Comparison of ENCODE assay signal across 37 cellular contexts in the genomic region with DNA sequence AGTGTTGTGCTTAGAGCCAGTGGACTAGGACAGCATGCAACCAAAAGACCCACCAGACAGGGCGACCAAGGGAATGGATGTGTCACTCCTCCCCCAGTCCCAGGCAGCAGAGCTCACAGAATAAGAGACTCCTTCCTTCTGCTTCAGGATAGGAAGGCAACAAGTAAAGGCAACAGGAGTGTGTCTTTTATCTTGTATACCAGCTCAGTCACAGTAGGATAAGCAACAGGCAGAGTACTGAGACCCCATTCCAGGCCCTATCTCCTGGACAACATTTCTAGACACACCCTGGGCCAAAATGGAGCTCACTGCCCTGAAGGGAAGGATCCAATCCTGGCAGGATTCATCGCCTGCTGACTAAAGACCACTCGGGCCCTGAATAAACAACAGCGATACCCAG. TPM values are rescaled to one million over a fixed set of nuclear protein-coding genes. Genes with fewer than 3 reads are reported as not detected.
"Had no signal": no experiment of that assay in that cellular context is flagged by ENCODE, and none has a peak within 500 bp of the region (broad histone marks: within the 10 kb centered on the region; RNA-seq: fewer than 3 reads in every experiment).

No MANE protein-coding gene starts in this region.

- H3K27ac ChIP-seq: brain microvascular endothelial cell, RWPE1, SK-N-MC, WERI-Rb-1 had no signal

- ATAC-seq: activated CD8-positive, alpha-beta T cell treated with anti-CD3 and anti-CD28 coated beads for 36 hours; activated T-cell treated with anti-CD3 and anti-CD28 coated beads, Interleukin-2, amount 50 U/mL, for 72 hours; activated T-helper 17 cell treated with anti-CD3 and anti-CD28 coated beads, Interleukin-2, amount 50 U/mL, for 72 hours; PC-3 had no signal

- H3K27me3 Mint-ChIP-seq: activated CD4-positive, alpha-beta T cell treated with anti-CD3 and anti-CD28 coated beads, Interleukin-2, amount 10 ng/mL, durations not matched to agents 24 days and 14 days; activated CD8-positive, alpha-beta T cell treated with anti-CD3 and anti-CD28 coated beads for 36 hours; activated naive CD8-positive, alpha-beta T cell treated with anti-CD3 and anti-CD28 coated beads for 36 hours; activated T-helper 17 cell treated with anti-CD3 and anti-CD28 coated beads, Interleukin-2, amount 50 U/mL, for 72 hours had no signal

- H3K4me3 Mint-ChIP-seq: activated CD4-positive, alpha-beta T cell treated with anti-CD3 and anti-CD28 coated beads, Interleukin-2, amount 10 ng/mL, durations not matched to agents 24 days and 14 days; activated CD8-positive, alpha-beta T cell treated with anti-CD3 and anti-CD28 coated beads for 36 hours; activated naive CD8-positive, alpha-beta T cell treated with anti-CD3 and anti-CD28 coated beads for 36 hours; activated T-cell treated with anti-CD3 and anti-CD28 coated beads, Interleukin-2, amount 50 U/mL, for 72 hours; activated T-helper 17 cell treated with anti-CD3 and anti-CD28 coated beads, Interleukin-2, amount 50 U/mL, for 72 hours; T-helper 1 cell treated with Interleukin-12 subunit alpha and Interleukin-12 subunit beta and Interleukin-4 antibody, amounts not matched to agents 30 μg/mL and 1 μg/mL, for 36 hours; T-helper 2 cell treated with Interferon-gamma antibody and Interleukin-4, amounts not matched to agents 5 μg/mL and 100 μg/mL, for 36 hours had no signal

- FAIRE-seq: RCC 7860 had no signal

- DNase-seq: activated CD4-positive, alpha-beta T cell treated with anti-CD3 and anti-CD28 coated beads, Interleukin-2, amount 10 ng/mL, durations not matched to agents 24 days and 14 days; activated CD4-positive, alpha-beta T cell treated with anti-CD3 and anti-CD28 coated beads, Interleukin-2, amount 50 U/mL, for 4 hours; activated CD8-positive, alpha-beta T cell treated with anti-CD3 and anti-CD28 coated beads for 36 hours; activated effector memory CD4-positive, alpha-beta T cell treated with anti-CD3 and anti-CD28 coated beads, Interleukin-2, amount 50 U/mL, for 16 hours; activated naive CD4-positive, alpha-beta T cell; activated naive CD4-positive, alpha-beta T cell treated with anti-CD3 and anti-CD28 coated beads, Interleukin-2, amount 50 U/mL, for 16 hours; activated naive CD8-positive, alpha-beta T cell treated with anti-CD3 and anti-CD28 coated beads for 36 hours; activated T-cell treated with anti-CD3 and anti-CD28 coated beads, Interleukin-2, amount 50 U/mL, for 1 hour; activated T-cell treated with anti-CD3 and anti-CD28 coated beads, Interleukin-2, amount 50 U/mL, for 72 hours; amniotic stem cell; aorta; brain microvascular endothelial cell; central memory CD4-positive, alpha-beta T cell; Kasumi-1; KG1; MM.1S; MV-4-11; NCI-H1092; NCI-H1436 treated with DMSO at 0.1 percent for 48 hours; NCI-H1694 treated with DMSO at 0.1 percent for 48 hours; NCI-H2029; NCI-H2107; NCI-H2171; NCI-H510A; NCI-H526; NCI-H748 treated with DMSO at 0.1 percent for 48 hours; NK-92 treated with Interleukin-12 subunit alpha and Interleukin-12 subunit beta, amount 100 ng/mL, for 24 hours; PC-3; Right ventricle myocardium superior; WERI-Rb-1 had no signal

- H3K27ac Mint-ChIP-seq: activated CD4-positive, alpha-beta T cell treated with anti-CD3 and anti-CD28 coated beads, Interleukin-2, amount 10 ng/mL, durations not matched to agents 24 days and 14 days; activated naive CD8-positive, alpha-beta T cell treated with anti-CD3 and anti-CD28 coated beads for 36 hours; T-helper 2 cell treated with Interferon-gamma antibody and Interleukin-4, amounts not matched to agents 5 μg/mL and 100 μg/mL, for 36 hours had no signal

- H3K36me3 ChIP-seq: WERI-Rb-1 had no signal

- H3K27me3 ChIP-seq: brain microvascular endothelial cell had no signal

- H3K4me3 ChIP-seq: SK-N-MC had no signal

- H3K9me3 Mint-ChIP-seq: activated CD8-positive, alpha-beta T cell treated with anti-CD3 and anti-CD28 coated beads for 36 hours; activated naive CD8-positive, alpha-beta T cell treated with anti-CD3 and anti-CD28 coated beads for 36 hours; activated T-cell treated with anti-CD3 and anti-CD28 coated beads, Interleukin-2, amount 50 U/mL, for 72 hours; activated T-helper 17 cell treated with anti-CD3 and anti-CD28 coated beads, Interleukin-2, amount 50 U/mL, for 72 hours; T-helper 1 cell treated with Interleukin-12 subunit alpha and Interleukin-12 subunit beta and Interleukin-4 antibody, amounts not matched to agents 30 μg/mL and 1 μg/mL, for 36 hours; T-helper 2 cell treated with Interferon-gamma antibody and Interleukin-4, amounts not matched to agents 5 μg/mL and 100 μg/mL, for 36 hours had no signal

RNA-seq across cellular contexts. Expression of gene WDR49, which starts 55.9 kb away (rescaled TPM):
- total RNA-seq: activated CD8-positive, alpha-beta memory T cell treated with anti-CD3 and anti-CD28 coated beads for 36 hours had no signal
